ENCODE assay signal across 1 cellular context in the genomic region with DNA sequence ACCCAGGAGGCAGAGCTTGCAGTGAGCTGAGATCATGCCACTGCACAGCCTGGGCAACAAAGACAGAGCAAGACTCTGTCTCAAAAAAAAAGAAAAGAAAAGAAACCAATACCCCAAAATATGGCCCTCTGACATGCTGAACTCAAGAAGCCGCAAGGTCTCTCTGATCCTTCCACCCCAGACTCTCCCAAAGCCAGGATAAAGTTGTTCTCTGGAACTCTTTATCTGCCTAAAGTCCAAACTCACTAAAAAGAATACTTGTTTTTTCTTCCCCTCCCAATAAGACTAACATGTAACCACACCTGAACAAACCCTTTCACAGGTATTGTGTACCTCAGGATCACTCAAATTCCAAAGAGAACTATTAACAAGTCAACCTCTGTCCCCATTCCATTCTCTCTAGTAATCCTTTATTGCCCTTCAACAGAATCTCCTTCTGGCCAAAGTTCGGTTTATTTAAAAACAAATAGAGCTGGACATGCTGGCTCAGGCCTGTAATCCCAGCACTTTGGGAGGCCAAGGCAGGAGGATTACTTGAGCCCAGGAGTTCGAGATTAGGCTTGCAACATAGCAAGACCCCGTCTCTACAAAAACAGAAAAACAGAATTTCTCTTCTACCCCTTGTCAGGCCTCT.
TF ChIP-seq lines count a peak whose summit lies in the region.

No MANE protein-coding gene starts in this region.

TF ChIP-seq in HepG2, 621 proteins besides CTCF, POLR2A, EP300 and RAD21 (continued from another document and continues in another):
- TF ChIP-seq, protein P1, sequence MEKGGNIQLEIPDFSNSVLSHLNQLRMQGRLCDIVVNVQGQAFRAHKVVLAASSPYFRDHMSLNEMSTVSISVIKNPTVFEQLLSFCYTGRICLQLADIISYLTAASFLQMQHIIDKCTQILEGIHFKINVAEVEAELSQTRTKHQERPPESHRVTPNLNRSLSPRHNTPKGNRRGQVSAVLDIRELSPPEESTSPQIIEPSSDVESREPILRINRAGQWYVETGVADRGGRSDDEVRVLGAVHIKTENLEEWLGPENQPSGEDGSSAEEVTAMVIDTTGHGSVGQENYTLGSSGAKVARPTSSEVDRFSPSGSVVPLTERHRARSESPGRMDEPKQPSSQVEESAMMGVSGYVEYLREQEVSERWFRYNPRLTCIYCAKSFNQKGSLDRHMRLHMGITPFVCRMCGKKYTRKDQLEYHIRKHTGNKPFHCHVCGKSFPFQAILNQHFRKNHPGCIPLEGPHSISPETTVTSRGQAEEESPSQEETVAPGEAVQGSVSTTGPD (CRISPR knock-in tag; IDR thresholded peaks at IDR 0.05) = no peak
- TF ChIP-seq, protein P2, sequence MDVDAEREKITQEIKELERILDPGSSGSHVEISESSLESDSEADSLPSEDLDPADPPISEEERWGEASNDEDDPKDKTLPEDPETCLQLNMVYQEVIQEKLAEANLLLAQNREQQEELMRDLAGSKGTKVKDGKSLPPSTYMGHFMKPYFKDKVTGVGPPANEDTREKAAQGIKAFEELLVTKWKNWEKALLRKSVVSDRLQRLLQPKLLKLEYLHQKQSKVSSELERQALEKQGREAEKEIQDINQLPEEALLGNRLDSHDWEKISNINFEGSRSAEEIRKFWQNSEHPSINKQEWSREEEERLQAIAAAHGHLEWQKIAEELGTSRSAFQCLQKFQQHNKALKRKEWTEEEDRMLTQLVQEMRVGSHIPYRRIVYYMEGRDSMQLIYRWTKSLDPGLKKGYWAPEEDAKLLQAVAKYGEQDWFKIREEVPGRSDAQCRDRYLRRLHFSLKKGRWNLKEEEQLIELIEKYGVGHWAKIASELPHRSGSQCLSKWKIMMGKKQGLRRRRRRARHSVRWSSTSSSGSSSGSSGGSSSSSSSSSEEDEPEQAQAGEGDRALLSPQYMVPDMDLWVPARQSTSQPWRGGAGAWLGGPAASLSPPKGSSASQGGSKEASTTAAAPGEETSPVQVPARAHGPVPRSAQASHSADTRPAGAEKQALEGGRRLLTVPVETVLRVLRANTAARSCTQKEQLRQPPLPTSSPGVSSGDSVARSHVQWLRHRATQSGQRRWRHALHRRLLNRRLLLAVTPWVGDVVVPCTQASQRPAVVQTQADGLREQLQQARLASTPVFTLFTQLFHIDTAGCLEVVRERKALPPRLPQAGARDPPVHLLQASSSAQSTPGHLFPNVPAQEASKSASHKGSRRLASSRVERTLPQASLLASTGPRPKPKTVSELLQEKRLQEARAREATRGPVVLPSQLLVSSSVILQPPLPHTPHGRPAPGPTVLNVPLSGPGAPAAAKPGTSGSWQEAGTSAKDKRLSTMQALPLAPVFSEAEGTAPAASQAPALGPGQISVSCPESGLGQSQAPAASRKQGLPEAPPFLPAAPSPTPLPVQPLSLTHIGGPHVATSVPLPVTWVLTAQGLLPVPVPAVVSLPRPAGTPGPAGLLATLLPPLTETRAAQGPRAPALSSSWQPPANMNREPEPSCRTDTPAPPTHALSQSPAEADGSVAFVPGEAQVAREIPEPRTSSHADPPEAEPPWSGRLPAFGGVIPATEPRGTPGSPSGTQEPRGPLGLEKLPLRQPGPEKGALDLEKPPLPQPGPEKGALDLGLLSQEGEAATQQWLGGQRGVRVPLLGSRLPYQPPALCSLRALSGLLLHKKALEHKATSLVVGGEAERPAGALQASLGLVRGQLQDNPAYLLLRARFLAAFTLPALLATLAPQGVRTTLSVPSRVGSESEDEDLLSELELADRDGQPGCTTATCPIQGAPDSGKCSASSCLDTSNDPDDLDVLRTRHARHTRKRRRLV (CRISPR knock-in tag; IDR thresholded peaks at IDR 0.05) = no peak
- TF ChIP-seq, protein P3, sequence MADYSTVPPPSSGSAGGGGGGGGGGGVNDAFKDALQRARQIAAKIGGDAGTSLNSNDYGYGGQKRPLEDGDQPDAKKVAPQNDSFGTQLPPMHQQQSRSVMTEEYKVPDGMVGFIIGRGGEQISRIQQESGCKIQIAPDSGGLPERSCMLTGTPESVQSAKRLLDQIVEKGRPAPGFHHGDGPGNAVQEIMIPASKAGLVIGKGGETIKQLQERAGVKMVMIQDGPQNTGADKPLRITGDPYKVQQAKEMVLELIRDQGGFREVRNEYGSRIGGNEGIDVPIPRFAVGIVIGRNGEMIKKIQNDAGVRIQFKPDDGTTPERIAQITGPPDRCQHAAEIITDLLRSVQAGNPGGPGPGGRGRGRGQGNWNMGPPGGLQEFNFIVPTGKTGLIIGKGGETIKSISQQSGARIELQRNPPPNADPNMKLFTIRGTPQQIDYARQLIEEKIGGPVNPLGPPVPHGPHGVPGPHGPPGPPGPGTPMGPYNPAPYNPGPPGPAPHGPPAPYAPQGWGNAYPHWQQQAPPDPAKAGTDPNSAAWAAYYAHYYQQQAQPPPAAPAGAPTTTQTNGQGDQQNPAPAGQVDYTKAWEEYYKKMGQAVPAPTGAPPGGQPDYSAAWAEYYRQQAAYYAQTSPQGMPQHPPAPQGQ (CRISPR knock-in tag; IDR thresholded peaks at IDR 0.05; ENCODE audit: borderline replicate concordance) = no peak
- TF ChIP-seq PHF21A (CRISPR knock-in tag; IDR thresholded peaks at IDR 0.05) (peak; percentile 57), SALL1 (CRISPR knock-in tag; IDR thresholded peaks at IDR 0.05) (peak; percentile 68; the same call in 1 of the 2 replicates), NR2F1 (CRISPR knock-in tag; IDR thresholded peaks at IDR 0.05) (no peak), CENPT (CRISPR knock-in tag; IDR thresholded peaks at IDR 0.05; ENCODE audit: low read depth) (no peak), ZNF557 (CRISPR knock-in tag; IDR thresholded peaks at IDR 0.05) (no peak), ISL2 (CRISPR knock-in tag; IDR thresholded peaks at IDR 0.05) (peak; percentile 40; the same call in 1 of the 2 replicates), MBD4 (IDR thresholded peaks at IDR 0.05; ENCODE audit: borderline replicate concordance, low read length) (no peak), IKZF4 (CRISPR knock-in tag; IDR thresholded peaks at IDR 0.05; ENCODE audit: borderline replicate concordance, low read depth, not compliant biosample characterization) (no peak), RORA (CRISPR knock-in tag; IDR thresholded peaks at IDR 0.05) (no peak), PHB2 (IDR thresholded peaks at IDR 0.05; ENCODE audit: partially characterized antibody) (no peak), ATF1 (CRISPR knock-in tag; IDR thresholded peaks at IDR 0.05) (0 out of 2 replicates have a peak, but pooled peaks have one; percentile 26), MAF1 (CRISPR knock-in tag; IDR thresholded peaks at IDR 0.05; ENCODE audit: borderline replicate concordance) (no peak), RAD51 (IDR thresholded peaks at IDR 0.05; ENCODE audit: borderline replicate concordance) (no peak), GTF2F1 (IDR thresholded peaks at IDR 0.05; ENCODE audit: low read length) (no peak), SOX6 (IDR thresholded peaks at IDR 0.05) (no peak), SOX6 (CRISPR knock-in tag; IDR thresholded peaks at IDR 0.05) (peak; percentile 88), ZNF335 (CRISPR knock-in tag; IDR thresholded peaks at IDR 0.05) (no peak), MIER3 (CRISPR knock-in tag; IDR thresholded peaks at IDR 0.05; ENCODE audit: borderline replicate concordance) (no peak), AKAP8 (CRISPR knock-in tag; IDR thresholded peaks at IDR 0.05) (no peak), ZNF264 (CRISPR knock-in tag; IDR thresholded peaks at IDR 0.05) (0 out of 2 replicates have a peak, but pooled peaks have one; percentile 55), POLR2G (IDR thresholded peaks at IDR 0.05; ENCODE audit: low read depth, low read length) (no peak), TCF7L2 (IDR thresholded peaks at IDR 0.05; ENCODE audit: low read depth, low read length) (no peak), NR1H2 (CRISPR knock-in tag; IDR thresholded peaks at IDR 0.05; ENCODE audit: borderline replicate concordance, low read depth) (no peak), ZNF101 (CRISPR knock-in tag; IDR thresholded peaks at IDR 0.05; ENCODE audit: borderline replicate concordance, low read depth) (no peak), RBAK (CRISPR knock-in tag; IDR thresholded peaks at IDR 0.05) (no peak), ZNF33A (CRISPR knock-in tag; IDR thresholded peaks at IDR 0.05; ENCODE audit: borderline replicate concordance) (no peak), NR2C2 (CRISPR knock-in tag; IDR thresholded peaks at IDR 0.05; ENCODE audit: borderline replicate concordance) (no peak), ZNF510 (CRISPR knock-in tag; IDR thresholded peaks at IDR 0.05; ENCODE audit: low read depth) (no peak), ATAD3A (CRISPR knock-in tag; IDR thresholded peaks at IDR 0.05) (no peak), ZBTB7B (CRISPR knock-in tag; IDR thresholded peaks at IDR 0.05) (no peak), ZZZ3 (CRISPR knock-in tag; IDR thresholded peaks at IDR 0.05; ENCODE audit: borderline replicate concordance) (no peak), FOXA3 (CRISPR knock-in tag; IDR thresholded peaks at IDR 0.05) (peak; percentile 68), KAT2B (IDR thresholded peaks at IDR 0.05; ENCODE audit: borderline replicate concordance, low read depth, low read length) (no peak)
- TF ChIP-seq, protein P4, sequence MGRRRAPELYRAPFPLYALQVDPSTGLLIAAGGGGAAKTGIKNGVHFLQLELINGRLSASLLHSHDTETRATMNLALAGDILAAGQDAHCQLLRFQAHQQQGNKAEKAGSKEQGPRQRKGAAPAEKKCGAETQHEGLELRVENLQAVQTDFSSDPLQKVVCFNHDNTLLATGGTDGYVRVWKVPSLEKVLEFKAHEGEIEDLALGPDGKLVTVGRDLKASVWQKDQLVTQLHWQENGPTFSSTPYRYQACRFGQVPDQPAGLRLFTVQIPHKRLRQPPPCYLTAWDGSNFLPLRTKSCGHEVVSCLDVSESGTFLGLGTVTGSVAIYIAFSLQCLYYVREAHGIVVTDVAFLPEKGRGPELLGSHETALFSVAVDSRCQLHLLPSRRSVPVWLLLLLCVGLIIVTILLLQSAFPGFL (CRISPR knock-in tag; IDR thresholded peaks at IDR 0.05) = no peak
- TF ChIP-seq, protein P5, sequence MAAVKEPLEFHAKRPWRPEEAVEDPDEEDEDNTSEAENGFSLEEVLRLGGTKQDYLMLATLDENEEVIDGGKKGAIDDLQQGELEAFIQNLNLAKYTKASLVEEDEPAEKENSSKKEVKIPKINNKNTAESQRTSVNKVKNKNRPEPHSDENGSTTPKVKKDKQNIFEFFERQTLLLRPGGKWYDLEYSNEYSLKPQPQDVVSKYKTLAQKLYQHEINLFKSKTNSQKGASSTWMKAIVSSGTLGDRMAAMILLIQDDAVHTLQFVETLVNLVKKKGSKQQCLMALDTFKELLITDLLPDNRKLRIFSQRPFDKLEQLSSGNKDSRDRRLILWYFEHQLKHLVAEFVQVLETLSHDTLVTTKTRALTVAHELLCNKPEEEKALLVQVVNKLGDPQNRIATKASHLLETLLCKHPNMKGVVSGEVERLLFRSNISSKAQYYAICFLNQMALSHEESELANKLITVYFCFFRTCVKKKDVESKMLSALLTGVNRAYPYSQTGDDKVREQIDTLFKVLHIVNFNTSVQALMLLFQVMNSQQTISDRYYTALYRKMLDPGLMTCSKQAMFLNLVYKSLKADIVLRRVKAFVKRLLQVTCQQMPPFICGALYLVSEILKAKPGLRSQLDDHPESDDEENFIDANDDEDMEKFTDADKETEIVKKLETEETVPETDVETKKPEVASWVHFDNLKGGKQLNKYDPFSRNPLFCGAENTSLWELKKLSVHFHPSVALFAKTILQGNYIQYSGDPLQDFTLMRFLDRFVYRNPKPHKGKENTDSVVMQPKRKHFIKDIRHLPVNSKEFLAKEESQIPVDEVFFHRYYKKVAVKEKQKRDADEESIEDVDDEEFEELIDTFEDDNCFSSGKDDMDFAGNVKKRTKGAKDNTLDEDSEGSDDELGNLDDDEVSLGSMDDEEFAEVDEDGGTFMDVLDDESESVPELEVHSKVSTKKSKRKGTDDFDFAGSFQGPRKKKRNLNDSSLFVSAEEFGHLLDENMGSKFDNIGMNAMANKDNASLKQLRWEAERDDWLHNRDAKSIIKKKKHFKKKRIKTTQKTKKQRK (IDR thresholded peaks at IDR 0.05; ENCODE audit: low read length) = no peak
- TF ChIP-seq, protein P6, sequence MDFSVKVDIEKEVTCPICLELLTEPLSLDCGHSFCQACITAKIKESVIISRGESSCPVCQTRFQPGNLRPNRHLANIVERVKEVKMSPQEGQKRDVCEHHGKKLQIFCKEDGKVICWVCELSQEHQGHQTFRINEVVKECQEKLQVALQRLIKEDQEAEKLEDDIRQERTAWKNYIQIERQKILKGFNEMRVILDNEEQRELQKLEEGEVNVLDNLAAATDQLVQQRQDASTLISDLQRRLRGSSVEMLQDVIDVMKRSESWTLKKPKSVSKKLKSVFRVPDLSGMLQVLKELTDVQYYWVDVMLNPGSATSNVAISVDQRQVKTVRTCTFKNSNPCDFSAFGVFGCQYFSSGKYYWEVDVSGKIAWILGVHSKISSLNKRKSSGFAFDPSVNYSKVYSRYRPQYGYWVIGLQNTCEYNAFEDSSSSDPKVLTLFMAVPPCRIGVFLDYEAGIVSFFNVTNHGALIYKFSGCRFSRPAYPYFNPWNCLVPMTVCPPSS (IDR thresholded peaks at IDR 0.05) = no peak
- TF ChIP-seq, protein P7, sequence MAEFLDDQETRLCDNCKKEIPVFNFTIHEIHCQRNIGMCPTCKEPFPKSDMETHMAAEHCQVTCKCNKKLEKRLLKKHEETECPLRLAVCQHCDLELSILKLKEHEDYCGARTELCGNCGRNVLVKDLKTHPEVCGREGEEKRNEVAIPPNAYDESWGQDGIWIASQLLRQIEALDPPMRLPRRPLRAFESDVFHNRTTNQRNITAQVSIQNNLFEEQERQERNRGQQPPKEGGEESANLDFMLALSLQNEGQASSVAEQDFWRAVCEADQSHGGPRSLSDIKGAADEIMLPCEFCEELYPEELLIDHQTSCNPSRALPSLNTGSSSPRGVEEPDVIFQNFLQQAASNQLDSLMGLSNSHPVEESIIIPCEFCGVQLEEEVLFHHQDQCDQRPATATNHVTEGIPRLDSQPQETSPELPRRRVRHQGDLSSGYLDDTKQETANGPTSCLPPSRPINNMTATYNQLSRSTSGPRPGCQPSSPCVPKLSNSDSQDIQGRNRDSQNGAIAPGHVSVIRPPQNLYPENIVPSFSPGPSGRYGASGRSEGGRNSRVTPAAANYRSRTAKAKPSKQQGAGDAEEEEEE (CRISPR knock-in tag; IDR thresholded peaks at IDR 0.05; ENCODE audit: borderline replicate concordance) = no peak
- TF ChIP-seq, protein P8, sequence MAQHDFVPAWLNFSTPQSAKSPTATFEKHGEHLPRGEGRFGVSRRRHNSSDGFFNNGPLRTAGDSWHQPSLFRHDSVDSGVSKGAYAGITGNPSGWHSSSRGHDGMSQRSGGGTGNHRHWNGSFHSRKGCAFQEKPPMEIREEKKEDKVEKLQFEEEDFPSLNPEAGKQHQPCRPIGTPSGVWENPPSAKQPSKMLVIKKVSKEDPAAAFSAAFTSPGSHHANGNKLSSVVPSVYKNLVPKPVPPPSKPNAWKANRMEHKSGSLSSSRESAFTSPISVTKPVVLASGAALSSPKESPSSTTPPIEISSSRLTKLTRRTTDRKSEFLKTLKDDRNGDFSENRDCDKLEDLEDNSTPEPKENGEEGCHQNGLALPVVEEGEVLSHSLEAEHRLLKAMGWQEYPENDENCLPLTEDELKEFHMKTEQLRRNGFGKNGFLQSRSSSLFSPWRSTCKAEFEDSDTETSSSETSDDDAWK (CRISPR knock-in tag; IDR thresholded peaks at IDR 0.05) = no peak
- TF ChIP-seq, protein P9, sequence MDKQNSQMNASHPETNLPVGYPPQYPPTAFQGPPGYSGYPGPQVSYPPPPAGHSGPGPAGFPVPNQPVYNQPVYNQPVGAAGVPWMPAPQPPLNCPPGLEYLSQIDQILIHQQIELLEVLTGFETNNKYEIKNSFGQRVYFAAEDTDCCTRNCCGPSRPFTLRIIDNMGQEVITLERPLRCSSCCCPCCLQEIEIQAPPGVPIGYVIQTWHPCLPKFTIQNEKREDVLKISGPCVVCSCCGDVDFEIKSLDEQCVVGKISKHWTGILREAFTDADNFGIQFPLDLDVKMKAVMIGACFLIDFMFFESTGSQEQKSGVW (CRISPR knock-in tag; IDR thresholded peaks at IDR 0.05; ENCODE audit: borderline replicate concordance) = no peak
- TF ChIP-seq, protein P10, sequence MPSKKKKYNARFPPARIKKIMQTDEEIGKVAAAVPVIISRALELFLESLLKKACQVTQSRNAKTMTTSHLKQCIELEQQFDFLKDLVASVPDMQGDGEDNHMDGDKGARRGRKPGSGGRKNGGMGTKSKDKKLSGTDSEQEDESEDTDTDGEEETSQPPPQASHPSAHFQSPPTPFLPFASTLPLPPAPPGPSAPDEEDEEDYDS (CRISPR knock-in tag; IDR thresholded peaks at IDR 0.05) = no peak
